Comparison of ENCODE assay signal across 20 cellular contexts in the genomic region with DNA sequence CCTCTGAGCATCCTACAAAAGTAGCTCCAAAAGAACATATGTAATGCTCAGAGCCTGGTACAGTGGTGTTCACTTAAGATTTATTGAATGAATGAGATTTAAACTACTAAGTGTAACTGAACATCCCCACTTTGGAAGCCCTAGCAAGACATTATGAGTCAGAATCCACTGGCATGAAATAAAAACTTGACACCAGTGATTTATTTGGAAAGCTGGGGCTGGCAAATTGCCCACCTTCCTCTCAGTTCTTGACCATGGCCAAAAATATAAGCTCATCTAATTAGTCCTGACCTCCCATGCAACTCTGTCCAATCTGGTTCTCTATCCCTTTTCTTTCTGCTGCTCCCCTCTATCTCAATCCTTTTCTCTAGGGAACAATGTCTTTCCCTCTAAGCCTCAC.
DNase-seq lines count a peak whose midpoint lies in the region; ATAC-seq and TF ChIP-seq lines count a peak whose summit lies in the region.
"Had no signal": no experiment of that assay in that cellular context is flagged by ENCODE, and none has a peak within 500 bp of the region (broad histone marks: within the 10 kb centered on the region; RNA-seq: fewer than 3 reads in every experiment).

No MANE protein-coding gene starts in this region.

- DNase-seq in AG20443 (ENCODE audit: low spot score) (peak; percentile 13), NCI-H226 (peak; percentile 33), choroid plexus epithelial cell (ENCODE audit: low read depth) (peak; percentile 21), right atrium auricular region (ENCODE audit: low spot score) (peak; percentile 61), DMS79 (lab: John Stamatoyannopoulos, UW) (no peak), H7 (no peak), mucosa of gallbladder (ENCODE audit: low spot score) (no peak)
- DNase-seq: activated naive CD4-positive, alpha-beta T cell treated with anti-CD3 and anti-CD28 coated beads for 36 hours; COR-L47; esophagus squamous epithelium; KBM-7; left colon; NCI-H1417; NCI-H2171 treated with DMSO at 0.1 percent for 48 hours; stimulated activated CD4-positive, alpha-beta T cell treated with anti-CD3 and anti-CD28 coated beads, Interleukin-4, amount 100 ng/mL, for 24 hours had no signal

- peaks cover 0 to 17% of the 10 kb centered on the region in 2 donors for H3K4me1 ChIP-seq in right atrium auricular region
- H3K4me1 ChIP-seq: breast epithelium had no signal

- no peak for ATAC-seq in HG02588 (IDR thresholded peaks at IDR 0.05; ENCODE audit: unreplicated experiment)
- ATAC-seq: GM12878, left colon had no signal

- H3K27ac ChIP-seq in right atrium auricular region, result no peak overlapping the region
- H3K27ac ChIP-seq: breast epithelium, esophagus squamous epithelium, RWPE1, skin epidermis had no signal

- no peaks in the 10 kb centered on the region for H3K9me3 ChIP-seq in right atrium auricular region
- H3K9me3 ChIP-seq: breast epithelium, esophagus squamous epithelium had no signal

- H3K36me3 ChIP-seq in right atrium auricular region (no peaks in the 10 kb centered on the region), H7 (replicated peaks; ENCODE audit: control insufficient read depth, insufficient read depth, low read length) (no peaks in the 10 kb centered on the region)
- H3K36me3 ChIP-seq: breast epithelium, esophagus squamous epithelium had no signal

- TF ChIP-seq CTCF in choroid plexus epithelial cell (conservative IDR thresholded peaks at IDR 0.05; ENCODE audit: low read depth, low read length) (no peak), right atrium auricular region (IDR thresholded peaks at IDR 0.05) (no peak)

- H3K4me3 ChIP-seq in choroid plexus epithelial cell (ENCODE audit: low read depth, low read length) (no peak overlapping the region), right atrium auricular region (no peak overlapping the region), H7 (ENCODE audit: insufficient read depth, low read depth, low read length) (no peak overlapping the region)
- H3K4me3 ChIP-seq: breast epithelium, esophagus squamous epithelium, GM12878, skin epidermis had no signal

- H3K27me3 ChIP-seq in right atrium auricular region, result no peaks in the 10 kb centered on the region
- no peaks in the 10 kb centered on the region for H3K27me3 ChIP-seq in H7 (ENCODE audit: control insufficient read depth, insufficient read depth, low read length)
- H3K27me3 ChIP-seq: breast epithelium, esophagus squamous epithelium had no signal

Comparison
In these comparisons a context has a peak if more than half of its experiments do, and no peak if none do; other contexts are left out.
1. DNase-seq: peak in AG20443 (single experiment), NCI-H226 (single experiment), choroid plexus epithelial cell (single experiment) and right atrium auricular region (single experiment); none in DMS79 (single experiment), H7 (single experiment) and mucosa of gallbladder (single experiment).